20 cellular contexts compared by ENCODE assay signal in the genomic region with DNA sequence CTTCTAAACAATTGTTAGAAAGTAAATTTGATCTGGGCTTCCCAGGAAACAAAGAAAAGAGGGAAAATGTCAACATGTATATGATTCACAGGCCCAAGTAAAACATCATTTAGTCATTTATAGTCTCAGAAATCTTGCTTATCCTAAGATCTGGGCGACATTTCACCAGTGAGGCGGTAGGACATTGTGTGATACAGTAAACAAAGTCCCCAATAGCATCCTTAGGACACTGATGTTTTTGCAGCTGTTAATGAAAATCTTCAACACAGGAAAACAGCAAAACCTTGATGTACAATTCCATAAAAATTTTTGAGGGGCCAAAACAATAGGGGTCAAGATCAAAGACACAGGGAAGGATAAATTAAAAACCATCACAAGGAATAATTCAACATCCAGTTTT. TPM values are rescaled to one million over a fixed set of nuclear protein-coding genes. Genes with fewer than 3 reads are reported as not detected.
A peak's percentile ranks its signal among the peaks of the same experiment; 100 is the strongest.
DNase-seq lines count a peak whose midpoint lies in the region; ATAC-seq and TF ChIP-seq lines count a peak whose summit lies in the region.
"Had no signal": no experiment of that assay in that cellular context is flagged by ENCODE, and none has a peak within 500 bp of the region (broad histone marks: within the 10 kb centered on the region; RNA-seq: fewer than 3 reads in every experiment).

No MANE protein-coding gene starts in this region.

- H3K36me3 Mint-ChIP-seq in HFFc6 (ENCODE audit: low read depth) (no peaks in the 10 kb centered on the region), brain (peaks cover 34% of the 10 kb centered on the region)
- H3K36me3 Mint-ChIP-seq: CD4-positive, alpha-beta memory T cell had no signal

- no peak for ATAC-seq in stimulated activated naive CD8-positive, alpha-beta T cell treated with anti-CD3 and anti-CD28 coated beads, Interleukin-15, Interleukin-2, amounts not matched to agents 100 U/mL and 50 U/mL, for 24 hours
- ATAC-seq in GM21619 (IDR thresholded peaks at IDR 0.05; ENCODE audit: unreplicated experiment): no peak
- ATAC-seq: GM12878 had no signal

- H3K27me3 ChIP-seq in muscle layer of colon (ENCODE audit: control insufficient read depth in 1 of 2, insufficient read depth in 2 of 2, low read length in 2 of 2) (no peaks in the 10 kb centered on the region), subcutaneous abdominal adipose tissue (ENCODE audit: control insufficient read depth in 5 of 5, insufficient read depth in 4 of 5, low read length in 5 of 5) (no peaks in the 10 kb centered on the region)
- H3K27me3 ChIP-seq: Peyer's patch had no signal

- DNase-seq in HFFc6: no peak
- no peak for DNase-seq in stimulated activated naive CD8-positive, alpha-beta T cell treated with anti-CD3 and anti-CD28 coated beads, Interleukin-15, Interleukin-2, amounts not matched to agents 100 U/mL and 50 U/mL, for 24 hours
- DNase-seq in stimulated activated CD4-positive, alpha-beta T cell treated with anti-CD3 and anti-CD28 coated beads, Interleukin-4, amount 100 ng/mL, for 4 hours: no peak
- DNase-seq in NCI-H2196 treated with DMSO at 0.1 percent for 48 hours (lab: John Stamatoyannopoulos, UW; ENCODE audit: unreplicated experiment): no peak
- DNase-seq: Calu3; CD4-positive, alpha-beta memory T cell; GF-D8; GOT3; NCI-H1105 treated with DMSO at 0.1 percent for 48 hours; NCI-H1694 treated with DMSO at 0.1 percent for 48 hours; NCI-H510A; NCI-H748 treated with DMSO at 0.1 percent for 48 hours; NK-92 treated with Interleukin-12 subunit alpha and Interleukin-12 subunit beta, amount 100 ng/mL, for 24 hours; Peyer's patch had no signal

- H3K36me3 ChIP-seq in muscle layer of colon (ENCODE audit: insufficient read depth, low read length) (no peaks in the 10 kb centered on the region), subcutaneous abdominal adipose tissue (ENCODE audit: control insufficient read depth in 5 of 5, insufficient read depth in 5 of 5, low read length in 5 of 5) (no peaks in the 10 kb centered on the region)
- H3K36me3 ChIP-seq: Peyer's patch had no signal

- H3K4me1 ChIP-seq in muscle layer of colon (ENCODE audit: insufficient read depth, low read length) (peaks cover 51% of the 10 kb centered on the region), subcutaneous abdominal adipose tissue (ENCODE audit: control insufficient read depth in 5 of 5, insufficient read depth in 5 of 5, low read length in 5 of 5) (peaks cover 0 to 23% (median 8%) of the 10 kb centered on the region in 5 donors)
- H3K4me1 ChIP-seq: Peyer's patch had no signal

- H3K9me3 ChIP-seq in muscle layer of colon (ENCODE audit: low read length) (no peaks in the 10 kb centered on the region), subcutaneous abdominal adipose tissue (ENCODE audit: control insufficient read depth in 5 of 5, low read length in 5 of 5) (no peaks in the 10 kb centered on the region)
- H3K9me3 ChIP-seq: Peyer's patch had no signal

- no peaks in the 10 kb centered on the region for H3K9me3 Mint-ChIP-seq in HFFc6
- H3K9me3 Mint-ChIP-seq in brain: peaks cover 0 to 7% (median 5%) of the 10 kb centered on the region in 5 experiments

- H3K27ac ChIP-seq in muscle layer of colon (ENCODE audit: low read depth, low read length) (peak overlapping the region; percentile 73), subcutaneous abdominal adipose tissue (ENCODE audit: low read depth, low read length) (peak overlapping the region; percentile 88)

- H3K4me3 Mint-ChIP-seq in HFFc6 (no peak overlapping the region), brain (peak overlapping the region in 2 of 5 experiments; percentile 40 to 62)
- H3K4me3 Mint-ChIP-seq: CD4-positive, alpha-beta memory T cell had no signal

- TF ChIP-seq CTCF in HFFc6 (IDR thresholded peaks at IDR 0.05): no peak
- no peak for TF ChIP-seq CTCF in brain (conservative IDR thresholded peaks at IDR 0.05)

- H3K27ac Mint-ChIP-seq in HFFc6 (peak overlapping the region; percentile 65), brain (peak overlapping the region in 3 of 5 experiments; percentile 14 to 85 (median 83))
- H3K27ac Mint-ChIP-seq: CD4-positive, alpha-beta memory T cell had no signal

- H3K4me1 Mint-ChIP-seq in HFFc6 (ENCODE audit: low read depth) (peaks cover 62% of the 10 kb centered on the region), brain (peaks cover 66% of the 10 kb centered on the region)
- H3K4me1 Mint-ChIP-seq: CD4-positive, alpha-beta memory T cell had no signal

- no peaks in the 10 kb centered on the region for H3K27me3 Mint-ChIP-seq in HFFc6 (ENCODE audit: insufficient read depth)
- H3K27me3 Mint-ChIP-seq in brain: no peaks in the 10 kb centered on the region
- H3K27me3 Mint-ChIP-seq: CD4-positive, alpha-beta memory T cell had no signal

- H3K9ac ChIP-seq in muscle layer of colon (ENCODE audit: low read length) (peak overlapping the region; percentile 8), subcutaneous abdominal adipose tissue (ENCODE audit: low read length in 5 of 5) (no peak overlapping the region)

- H3K4me3 ChIP-seq in muscle layer of colon (ENCODE audit: low read depth in 1 of 2, low read length in 2 of 2): peak overlapping the region in 1 of 2 donors; percentile 35
- no peak overlapping the region for H3K4me3 ChIP-seq in subcutaneous abdominal adipose tissue (ENCODE audit: low read depth in 1 of 5, low read length in 5 of 5)
- H3K4me3 ChIP-seq: GM12878, Peyer's patch had no signal

RNA-seq across cellular contexts. Expression of a gene that starts 20.2 kb away (rescaled TPM):
- under 1 TPM; 0.12 to 0.60 (median 0.34) TPM for total RNA-seq in HFFc6 (2021; fragmentation: NEBNext Ultra II Directional; extraction: Animal tissue kit (Norgen Biotek cat#: 25700))
- 34.7 TPM for polyA plus RNA-seq in brain (ENCODE audit: insufficient read depth, low read depth, low replicate concordance)
- total RNA-seq: Calu3; CD4-positive, alpha-beta memory T cell had no signal
- polyA plus RNA-seq: BJ; CD4-positive, alpha-beta memory T cell had no signal
